In genomic region chr7:128792471-128793183, GRCh38 we compare ENCODE assay signal across 11 cellular contexts. TPM values are rescaled to one million over a fixed set of nuclear protein-coding genes. Genes with fewer than 3 reads are reported as not detected.
A peak's percentile ranks its signal among the peaks of the same experiment; 100 is the strongest.
DNase-seq lines count a peak whose midpoint lies in the region; ATAC-seq and TF ChIP-seq lines count a peak whose summit lies in the region.
"Had no signal": no experiment of that assay in that cellular context is flagged by ENCODE, and none has a peak within 500 bp of the region (broad histone marks: within the 10 kb centered on the region; RNA-seq: fewer than 3 reads in every experiment).

No MANE protein-coding gene starts in this region.

- no peak overlapping the region for H3K27ac Mint-ChIP-seq in IgD-negative memory B cell
- H3K27ac Mint-ChIP-seq in central memory CD8-positive, alpha-beta T cell (ENCODE audit: low read depth) = peak overlapping the region; percentile 78

- peaks cover 6% of the 10 kb centered on the region for H3K79me2 ChIP-seq in neural cell (replicated peaks; ENCODE audit: insufficient read depth, low read length)

- peaks cover 2% of the 10 kb centered on the region for H3K36me3 Mint-ChIP-seq in IgD-negative memory B cell
- H3K36me3 Mint-ChIP-seq in central memory CD8-positive, alpha-beta T cell (ENCODE audit: insufficient read depth) = peaks cover 4% of the 10 kb centered on the region

- H3K4me2 ChIP-seq in neural cell (ENCODE audit: low read length) = peak overlapping the region; percentile 65

- H3K9me3 ChIP-seq in neural cell (ENCODE audit: low read length) = no peaks in the 10 kb centered on the region

- DNase-seq in NCI-H1694 treated with DMSO at 0.1 percent for 48 hours (lab: John Stamatoyannopoulos, UW) (peak; percentile 15), NCI-H1694 (lab: John Stamatoyannopoulos, UW) (no peak), NCI-H1930 (lab: John Stamatoyannopoulos, UW) (no peak)
- DNase-seq in central memory CD8-positive, alpha-beta T cell (ENCODE audit: low spot score in 2 of 2) = no peak
- no peak for DNase-seq in central memory CD4-positive, alpha-beta T cell
- DNase-seq: activated CD4-positive, alpha-beta T cell treated with anti-CD3 and anti-CD28 coated beads for 1 hour; NCI-H2081 treated with DMSO at 0.1 percent for 48 hours had no signal

- H3K9ac ChIP-seq in neural cell (ENCODE audit: low read length) = peak overlapping the region; percentile 92

- H3K27me3 Mint-ChIP-seq in IgD-negative memory B cell = peaks cover 3% of the 10 kb centered on the region
- no peaks in the 10 kb centered on the region for H3K27me3 Mint-ChIP-seq in central memory CD8-positive, alpha-beta T cell

- H3K9me2 ChIP-seq in neural cell (ENCODE audit: insufficient read depth, low read length) = no peaks in the 10 kb centered on the region

- H3K36me3 ChIP-seq in neural cell (ENCODE audit: insufficient read depth, low read length) = no peaks in the 10 kb centered on the region

- TF ChIP-seq RAD21 in neural cell (conservative IDR thresholded peaks at IDR 0.05) = no peak

- peak overlapping the region; percentile 1 to 90 (median 67) for H3K4me3 Mint-ChIP-seq in IgD-negative memory B cell
- peak overlapping the region; percentile 84 for H3K4me3 Mint-ChIP-seq in central memory CD8-positive, alpha-beta T cell

- no peak for ATAC-seq in central memory CD8-positive, alpha-beta T cell (replicated peaks; ENCODE audit: extremely low read depth, poor library complexity, severe bottlenecking)
- no peak for ATAC-seq in HG03025 (IDR thresholded peaks at IDR 0.05; ENCODE audit: low FRiP score, unreplicated experiment)

- no peak for TF ChIP-seq CTCF in neural cell (IDR thresholded peaks at IDR 0.05; ENCODE audit: poor library complexity, severe bottlenecking)

- peaks cover 6 to 11% (median 7%) of the 10 kb centered on the region in 3 donors for H3K4me1 Mint-ChIP-seq in IgD-negative memory B cell
- H3K4me1 Mint-ChIP-seq in central memory CD8-positive, alpha-beta T cell = peaks cover 17% of the 10 kb centered on the region

- no peaks in the 10 kb centered on the region for H3K27me3 ChIP-seq in neural cell (ENCODE audit: insufficient read depth, low read depth, low read length)

- H3K27ac ChIP-seq in neural cell (ENCODE audit: low read length) = no peak overlapping the region

- TF ChIP-seq EP300 in neural cell (conservative IDR thresholded peaks at IDR 0.05; ENCODE audit: poor library complexity, severe bottlenecking) = no peak

- H4K20me1 ChIP-seq in neural cell (ENCODE audit: insufficient read depth) = no peaks in the 10 kb centered on the region

- H3F3A ChIP-seq in neural cell (ENCODE audit: insufficient read depth, low read length, poor library complexity, severe bottlenecking) = no peaks in the 10 kb centered on the region

- no peaks in the 10 kb centered on the region for H3K9me3 Mint-ChIP-seq in IgD-negative memory B cell
- no peaks in the 10 kb centered on the region for H3K9me3 Mint-ChIP-seq in central memory CD8-positive, alpha-beta T cell

- no peak overlapping the region for H2AFZ ChIP-seq in neural cell (ENCODE audit: low read depth, low read length)

- peak overlapping the region; percentile 98 for H3K4me3 ChIP-seq in neural cell (ENCODE audit: low read length)
- H3K4me3 ChIP-seq: lung had no signal

TF ChIP-seq in neural cell, 6 proteins besides CTCF, POLR2A, EP300 and RAD21:
- TF ChIP-seq POLR2AphosphoS5 (IDR thresholded peaks at IDR 0.05) = no peak

RNA-seq across cellular contexts. Expression of gene CCDC136, which starts 0.9 kb away (rescaled TPM):
- polyA plus RNA-seq in IgD-negative memory B cell (0.85 TPM), neural cell (41.3 and 42.5 TPM in 2 replicates)
- polyA minus RNA-seq in neural cell = 45.5 and 71.2 TPM in 2 replicates

RNA-seq across cellular contexts. Expression of gene OPN1SW, which starts 17.0 kb away (rescaled TPM):
- polyA plus RNA-seq in IgD-negative memory B cell (not detected), neural cell (1.2 and 1.9 TPM in 2 replicates)
- polyA minus RNA-seq in neural cell = not detected in 2 replicates
- polyA plus RNA-seq: lung had no signal

RNA-seq across cellular contexts. Expression of gene FLNC, which starts 37.6 kb away (rescaled TPM):
- not detected for polyA plus RNA-seq in IgD-negative memory B cell
- polyA plus RNA-seq in neural cell = 0.36 and 0.60 TPM in 2 replicates
- 0.46 and 0.49 TPM in 2 replicates for polyA minus RNA-seq in neural cell

RNA-seq across cellular contexts. Expression of gene CALU, which starts 53.5 kb away (rescaled TPM):
- polyA plus RNA-seq in IgD-negative memory B cell (20.8 TPM), neural cell (31.8 and 38.1 TPM in 2 replicates)
- 45.0 and 55.5 TPM in 2 replicates for polyA minus RNA-seq in neural cell

Comparison
In these comparisons a context has a peak if more than half of its experiments do, and no peak if none do; other contexts are left out.
1. RNA of gene CCDC136, which starts 0.9 kb away (polyA plus RNA-seq): 41.3 to 42.5 TPM in neural cell; 0.85 TPM in IgD-negative memory B cell (single experiment); every median in the first group is over 10 times any median in the second.